Comparison of ENCODE assay signal across 8 cellular contexts in the genomic region with DNA sequence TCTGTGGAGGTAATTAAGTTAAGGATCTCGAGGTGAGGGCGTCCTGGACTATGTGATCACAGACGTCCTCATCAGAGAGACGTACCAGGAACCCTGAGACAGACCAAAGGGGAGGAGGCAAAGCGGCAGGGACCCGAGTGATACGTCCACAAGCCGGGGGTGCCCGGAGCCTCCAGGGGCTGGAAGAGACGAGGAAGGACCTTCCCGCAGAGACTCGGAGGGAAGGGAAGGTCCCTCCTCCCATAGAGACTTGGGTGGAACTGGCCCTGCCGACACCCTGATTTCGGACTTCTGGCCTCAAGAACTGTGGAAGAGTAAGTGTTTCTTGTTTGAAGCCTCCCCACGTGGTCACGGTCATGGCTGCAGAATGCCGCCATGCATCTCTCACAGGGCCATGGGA. TPM values are rescaled to one million over a fixed set of nuclear protein-coding genes. Genes with fewer than 3 reads are reported as not detected.
"Had no signal": no experiment of that assay in that cellular context is flagged by ENCODE, and none has a peak within 500 bp of the region (broad histone marks: within the 10 kb centered on the region; RNA-seq: fewer than 3 reads in every experiment).

No MANE protein-coding gene starts in this region.

- ATAC-seq: GM23338, HepG2 had no signal

- H3K4me3 ChIP-seq: GM23338 had no signal

- H2AFZ ChIP-seq: GM23338 had no signal

- DNase-seq: H9, HCEC 1CT, KG1 had no signal

- H3K27ac Mint-ChIP-seq: GM23338, H9 had no signal

- H3K27ac ChIP-seq: HL-60 had no signal

- H3K4me3 Mint-ChIP-seq: GM23338, H9 had no signal

- H3K27me3 Mint-ChIP-seq: IgD-negative memory B cell had no signal

- H3K4me2 ChIP-seq: GM23338 had no signal

- H3K4me1 Mint-ChIP-seq: GM23338, H9 had no signal

RNA-seq across cellular contexts. Expression of gene LMF1, which starts 30.8 kb away (rescaled TPM):
- total RNA-seq: HT1080 had no signal

RNA-seq across cellular contexts. Expression of gene SOX8, which starts 41.6 kb away (rescaled TPM):
- total RNA-seq: HT1080 had no signal
